ENCODE assay signal across 1 cellular context in genomic region chr4:67702166-67702565, GRCh38.
TF ChIP-seq lines count a peak whose summit lies in the region.

No MANE protein-coding gene starts in this region.

TF ChIP-seq in K562, 482 proteins besides CTCF, POLR2A, EP300 and RAD21 (continued from another document and continues in another):
- TF ChIP-seq ZNF592 (IDR thresholded peaks at IDR 0.05) (peak; percentile 99), RNF2 (IDR thresholded peaks at IDR 0.05) (no peak), ZNF589 (CRISPR knock-in tag; IDR thresholded peaks at IDR 0.05; ENCODE audit: low read depth) (peak; percentile 88), ZKSCAN8 (CRISPR knock-in tag; IDR thresholded peaks at IDR 0.05) (0 out of 2 replicates have a peak, but pooled peaks have one; percentile 46), GATA2 (CRISPR knock-in tag; IDR thresholded peaks at IDR 0.05) (no peak), ERF (CRISPR knock-in tag; IDR thresholded peaks at IDR 0.05) (0 out of 2 replicates have a peak, but pooled peaks have one; percentile 23), ZNF766 (CRISPR knock-in tag; conservative IDR thresholded peaks at IDR 0.05) (0 out of 2 replicates have a peak, but pooled peaks have one; percentile 53), ZBTB12 (CRISPR knock-in tag; IDR thresholded peaks at IDR 0.05) (no peak), HSF4 (CRISPR knock-in tag; IDR thresholded peaks at IDR 0.05; ENCODE audit: borderline replicate concordance) (peak; percentile 42; the same call in 1 of the 2 replicates), ZBTB34 (CRISPR knock-in tag; IDR thresholded peaks at IDR 0.05) (peak; percentile 86), HOXB6 (CRISPR knock-in tag; IDR thresholded peaks at IDR 0.05; ENCODE audit: borderline replicate concordance) (no peak), TEAD1 (CRISPR knock-in tag; IDR thresholded peaks at IDR 0.05) (peak in 1 of 2 experiments; percentile 74; a peak in 1 of 4 replicates), NR4A1 (CRISPR knock-in tag; IDR thresholded peaks at IDR 0.05) (0 out of 2 replicates have a peak, but pooled peaks have one; percentile 38), NR4A1 (tag; IDR thresholded peaks at IDR 0.05) (peak; percentile 86), NR2C2 (CRISPR knock-in tag; IDR thresholded peaks at IDR 0.05) (no peak), NR2C2 (tag; IDR thresholded peaks at IDR 0.05) (no peak), ZNF584 (CRISPR knock-in tag; IDR thresholded peaks at IDR 0.05; ENCODE audit: low read depth) (peak; percentile 87; the same call in 1 of the 2 replicates), DDX20 (tag; IDR thresholded peaks at IDR 0.05; ENCODE audit: low read depth) (peak; percentile 82), ZNF395 (CRISPR knock-in tag; IDR thresholded peaks at IDR 0.05) (peak; percentile 75; the same call in 1 of the 2 replicates), HDAC8 (tag; IDR thresholded peaks at IDR 0.05) (0 out of 2 replicates have a peak, but pooled peaks have one; percentile 63), ZNF507 (tag; conservative IDR thresholded peaks at IDR 0.05) (no peak), ZBTB17 (CRISPR knock-in tag; IDR thresholded peaks at IDR 0.05) (0 out of 2 replicates have a peak, but pooled peaks have one; percentile 51), TCFL5 (CRISPR knock-in tag; conservative IDR thresholded peaks at IDR 0.05) (peak; percentile 75; the same call in 1 of the 2 replicates), SP2 (IDR thresholded peaks at IDR 0.05; ENCODE audit: extremely low read depth, low read depth, low read length, poor library complexity, severe bottlenecking) (no peak), KHSRP (IDR thresholded peaks at IDR 0.05) (no peak), ZNF318 (IDR thresholded peaks at IDR 0.05; ENCODE audit: borderline replicate concordance in 1 of 2, low read depth in 1 of 2) (no peak), PBX2 (CRISPR knock-in tag; IDR thresholded peaks at IDR 0.05; ENCODE audit: low read depth) (no peak), PBX2 (tag; conservative IDR thresholded peaks at IDR 0.05; ENCODE audit: low read depth) (peak; percentile 42; the same call in 1 of the 2 replicates), SIN3B (IDR thresholded peaks at IDR 0.05; ENCODE audit: low read depth) (no peak), CXXC5 (CRISPR knock-in tag; IDR thresholded peaks at IDR 0.05) (peak; percentile 70), C11orf30 (IDR thresholded peaks at IDR 0.05; ENCODE audit: low read depth) (no peak), KAT8 (IDR thresholded peaks at IDR 0.05; ENCODE audit: low read depth) (no peak), ZNF76 (CRISPR knock-in tag; IDR thresholded peaks at IDR 0.05; ENCODE audit: borderline replicate concordance) (peak; percentile 81; the same call in 1 of the 2 replicates)
